Comparison of ENCODE assay signal across 8 cellular contexts in the genomic region with DNA sequence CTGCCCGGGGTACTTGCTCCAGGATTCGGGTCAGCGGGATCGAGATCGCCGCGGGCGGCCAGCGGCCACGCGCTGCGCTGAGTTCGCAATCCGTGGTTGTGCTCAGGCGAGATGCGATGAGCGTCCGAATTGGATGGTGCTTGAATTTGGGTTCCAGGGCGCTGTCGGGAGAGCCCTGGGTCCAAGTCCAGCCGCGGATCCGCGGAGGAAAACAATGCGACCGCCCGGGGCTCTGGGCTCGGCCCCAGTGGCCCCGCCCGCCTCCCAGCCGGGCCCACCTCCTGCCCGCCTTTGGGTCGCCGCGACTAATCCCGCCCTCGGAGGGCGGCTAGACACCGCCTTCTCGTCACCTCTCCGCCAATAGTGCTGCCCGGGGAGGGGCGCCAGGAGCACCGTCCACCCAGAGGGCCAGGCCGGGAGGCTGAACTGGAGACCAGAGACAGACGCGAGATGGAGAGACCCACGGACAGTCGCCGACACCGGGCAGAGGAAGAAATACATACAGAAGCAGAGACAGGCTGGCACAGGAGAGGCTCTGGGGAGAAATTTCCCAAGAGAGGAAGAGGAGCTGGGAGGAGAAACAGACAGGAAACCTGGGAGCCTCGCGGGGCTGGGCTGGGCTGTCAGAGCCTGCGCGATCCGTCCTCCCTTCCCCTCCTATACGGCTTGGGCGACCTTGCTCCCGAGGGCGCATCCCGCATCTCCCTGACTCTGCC. TPM values are rescaled to one million over a fixed set of nuclear protein-coding genes. Genes with fewer than 3 reads are reported as not detected.
DNase-seq lines count a peak whose midpoint lies in the region; ATAC-seq lines count a peak whose summit lies in the region.

A gene with protein sequence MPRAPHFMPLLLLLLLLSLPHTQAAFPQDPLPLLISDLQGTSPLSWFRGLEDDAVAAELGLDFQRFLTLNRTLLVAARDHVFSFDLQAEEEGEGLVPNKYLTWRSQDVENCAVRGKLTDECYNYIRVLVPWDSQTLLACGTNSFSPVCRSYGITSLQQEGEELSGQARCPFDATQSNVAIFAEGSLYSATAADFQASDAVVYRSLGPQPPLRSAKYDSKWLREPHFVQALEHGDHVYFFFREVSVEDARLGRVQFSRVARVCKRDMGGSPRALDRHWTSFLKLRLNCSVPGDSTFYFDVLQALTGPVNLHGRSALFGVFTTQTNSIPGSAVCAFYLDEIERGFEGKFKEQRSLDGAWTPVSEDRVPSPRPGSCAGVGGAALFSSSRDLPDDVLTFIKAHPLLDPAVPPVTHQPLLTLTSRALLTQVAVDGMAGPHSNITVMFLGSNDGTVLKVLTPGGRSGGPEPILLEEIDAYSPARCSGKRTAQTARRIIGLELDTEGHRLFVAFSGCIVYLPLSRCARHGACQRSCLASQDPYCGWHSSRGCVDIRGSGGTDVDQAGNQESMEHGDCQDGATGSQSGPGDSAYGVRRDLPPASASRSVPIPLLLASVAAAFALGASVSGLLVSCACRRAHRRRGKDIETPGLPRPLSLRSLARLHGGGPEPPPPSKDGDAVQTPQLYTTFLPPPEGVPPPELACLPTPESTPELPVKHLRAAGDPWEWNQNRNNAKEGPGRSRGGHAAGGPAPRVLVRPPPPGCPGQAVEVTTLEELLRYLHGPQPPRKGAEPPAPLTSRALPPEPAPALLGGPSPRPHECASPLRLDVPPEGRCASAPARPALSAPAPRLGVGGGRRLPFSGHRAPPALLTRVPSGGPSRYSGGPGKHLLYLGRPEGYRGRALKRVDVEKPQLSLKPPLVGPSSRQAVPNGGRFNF (minus strand): TSS at position 216 of the 716 bp plus-strand sequence. CDS start 4,010 bp downstream, outside the sequence.

- peak; percentile 99 for ATAC-seq in GM21447 (IDR thresholded peaks at IDR 0.05; ENCODE audit: unreplicated experiment)

- peaks cover 29% of the 10 kb centered on the region for H3K4me1 ChIP-seq in HUES48 (ENCODE audit: control insufficient read depth, insufficient read depth, low read length)
- H3K4me1 ChIP-seq in mesodermal cell (ENCODE audit: control insufficient read depth, insufficient read depth, low read length, poor library complexity, severe bottlenecking) = peaks cover 20% of the 10 kb centered on the region

- H3K9me3 ChIP-seq in HUES48 (ENCODE audit: control insufficient read depth, insufficient read depth, low read length) (no peaks in the 10 kb centered on the region), mesodermal cell (ENCODE audit: control insufficient read depth, low read length) (no peaks in the 10 kb centered on the region)

- no peak within 1 kb of the TSS for H3K9ac ChIP-seq in HUES48 (ENCODE audit: low read depth, low read length)

- WGBS in mesodermal cell (ENCODE audit: insufficient coverage in 2 of 2), 2 experiments = 0 to 1% methylated on average over 53 to 54 of the region's 61 CpGs

- in situ Hi-C loops in Caki2 (cut with HindIII; ENCODE audit: low pct_unique_long_range_greater_than_20kb, low sequenced_read_pairs) = no loop called here
- in situ Hi-C loops in endometrial microvascular endothelial cells (cut with HindIII; ENCODE audit: inconsistent ontology term, low pct_unique_long_range_greater_than_20kb, low sequenced_read_pairs) = no loop called here

- H3K4me3 ChIP-seq in HUES48 (ENCODE audit: low read depth, low read length) (peak within 1 kb of the TSS; percentile 76), mesodermal cell (ENCODE audit: extremely low read depth, insufficient read depth, low read length, poor library complexity, severe bottlenecking) (peak within 1 kb of the TSS; percentile 68)

- H3K27ac ChIP-seq in HUES48 (ENCODE audit: low read depth, low read length) (peak within 1 kb of the TSS; percentile 57), mesodermal cell (ENCODE audit: low read depth, low read length, severe bottlenecking) (peak within 1 kb of the TSS; percentile 57)

- peaks cover 26% of the 10 kb centered on the region for H3K27me3 ChIP-seq in HUES48 (ENCODE audit: control insufficient read depth, insufficient read depth, low read length)

- H3K36me3 ChIP-seq in HUES48 (ENCODE audit: control insufficient read depth, insufficient read depth, low read length) (no peaks in the 10 kb centered on the region), mesodermal cell (ENCODE audit: control insufficient read depth, insufficient read depth, low read length) (peaks cover 7% of the 10 kb centered on the region)

- DNase-seq in Caki2 (ENCODE audit: low read depth) (peak; percentile 87), NOMO-1 treated with dmso at 0.1 percent for 144 hours (lab: John Stamatoyannopoulos, UW; ENCODE audit: unreplicated experiment) (peak; percentile 91)
- DNase-seq in activated CD8-positive, alpha-beta memory T cell treated with anti-CD3 and anti-CD28 coated beads, Interleukin-2, amount 50 U/mL, for 4 hours = peak; percentile 85
- DNase-seq in stimulated activated CD8-positive, alpha-beta memory T cell treated with anti-CD3 and anti-CD28 coated beads, Interleukin-15, amount 100 ng/mL, for 1 hour (ENCODE audit: low read depth) = peak; percentile 72

RNA-seq across cellular contexts. Expression of the gene that starts here (rescaled TPM):
- total RNA-seq in Caki2 (2014; rRNA removed; shearing (Covaris generic); ENCODE audit: low replicate concordance) = 1.9 TPM in 1 of 2 replicates, not detected in the other
- 51.7 TPM for total RNA-seq in endometrial microvascular endothelial cells (ENCODE audit: inconsistent ontology term)
- polyA plus RNA-seq in mesodermal cell (2013, experiment 1 of 2) = 30.0 TPM
- 18.4 TPM for polyA plus RNA-seq in mesodermal cell (2013, experiment 2 of 2)

Comparison
In these comparisons a context has a peak if more than half of its experiments do, and no peak if none do; other contexts are left out.
1. Peak in every context shown above with its lines: DNase-seq, ATAC-seq, H3K4me3 ChIP-seq and H3K27ac ChIP-seq.
2. RNA of the gene that starts here (total RNA-seq): 51.7 TPM in endometrial microvascular endothelial cells (single experiment); 1.9 TPM in Caki2; every median in the first group is over 10 times any median in the second.